1 cellular context compared by ENCODE assay signal in genomic region chr11:8375932-8376331, GRCh38.
TF ChIP-seq lines count a peak whose summit lies in the region.

No MANE protein-coding gene starts in this region.

TF ChIP-seq in WTC11, 78 proteins besides CTCF, POLR2A, EP300 and RAD21 (continued from another document):
- TF ChIP-seq ERG (CRISPR knock-in tag; IDR thresholded peaks at IDR 0.05), result no peak
- no peak for TF ChIP-seq MYBL2 (CRISPR knock-in tag; IDR thresholded peaks at IDR 0.05)
